In the genomic region with DNA sequence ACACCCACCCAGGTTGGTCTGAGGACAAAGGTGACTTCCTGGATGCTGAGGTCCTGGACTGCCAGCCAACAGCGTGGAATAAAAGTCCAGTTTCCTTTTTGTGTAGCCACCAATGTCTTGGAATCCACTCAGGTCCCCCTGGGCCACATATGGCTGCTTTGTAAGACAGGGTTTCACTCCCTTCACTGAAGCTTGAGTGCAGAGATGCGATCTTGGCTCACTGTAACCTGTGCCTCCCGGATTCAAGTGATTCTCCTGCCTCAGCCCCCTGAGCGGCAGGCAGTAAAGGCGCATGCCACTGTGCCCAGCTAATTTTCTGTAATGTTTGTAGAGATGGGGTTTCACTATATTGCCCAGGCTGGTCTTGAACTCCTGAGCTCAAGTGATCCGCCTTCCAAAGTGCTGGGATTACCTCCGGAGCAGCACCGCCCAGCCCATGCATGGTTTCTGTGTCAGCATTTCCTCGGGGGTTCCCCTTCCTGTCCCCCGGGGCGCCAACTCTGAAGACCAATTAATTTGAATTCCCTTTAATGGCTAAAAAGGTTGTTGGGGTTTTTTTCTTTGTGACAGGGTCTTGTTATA, we compare ENCODE assay signal across 10 cellular contexts. TPM values are rescaled to one million over a fixed set of nuclear protein-coding genes. Genes with fewer than 3 reads are reported as not detected.
DNase-seq lines count a peak whose midpoint lies in the region; ATAC-seq and TF ChIP-seq lines count a peak whose summit lies in the region.
"Had no signal": no experiment of that assay in that cellular context is flagged by ENCODE, and none has a peak within 500 bp of the region (broad histone marks: within the 10 kb centered on the region; RNA-seq: fewer than 3 reads in every experiment).

No MANE protein-coding gene starts in this region.

- DNase-seq in stimulated activated CD4-positive, alpha-beta T cell treated with anti-CD3 and anti-CD28 coated beads, Interleukin-15, amount 100 ng/mL, for 24 hours: peak; percentile 24
- DNase-seq in stimulated activated CD4-positive, alpha-beta T cell treated with anti-CD3 and anti-CD28 coated beads, Interleukin-12 subunit alpha, Interleukin-12 subunit beta, amount 100 ng/mL, for 4 hours: no peak
- DNase-seq in activated B cell treated with CpG ODN at 0.5 μM for 24 hours: peak; percentile 66
- DNase-seq in mucosa of descending colon: no peak
- DNase-seq in body of pancreas: no peak
- no peak for DNase-seq in activated T-cell treated with anti-CD3 and anti-CD28 coated beads, Interleukin-2, amount 50 U/mL, for 1 hour
- DNase-seq in HK-2 (ENCODE audit: unreplicated experiment): no peak

- 66 to 83% methylated on average over 7 to 11 of the region's 11 CpGs for WGBS in body of pancreas, 2 donors

- CTCF ChIA-PET in activated B cell treated with CpG ODN at 0.5 μM for 24 hours (lab: Charles Lee): interaction anchor here (0.6 kb wide), 1 partner anchor 480 kb away, joined by 3 read pairs; no protein-coding TSS in a partner anchor

- no peak overlapping the region for H3K27ac ChIP-seq in body of pancreas

- ATAC-seq in activated B cell treated with CpG ODN at 0.5 μM for 24 hours (ENCODE audit: low read depth): peak; percentile 97
- ATAC-seq in mucosa of descending colon: peak; percentile 71
- ATAC-seq in HG02642 (IDR thresholded peaks at IDR 0.05; ENCODE audit: poor library complexity, unreplicated experiment): no peak
- no peak for ATAC-seq in body of pancreas
- ATAC-seq: HCT116 had no signal

- no peak for TF ChIP-seq POLR2A in body of pancreas (IDR thresholded peaks at IDR 0.05)

- no peaks in the 10 kb centered on the region for H3K36me3 Mint-ChIP-seq in activated B cell treated with CpG ODN at 0.5 μM for 24 hours (ENCODE audit: low read depth)

- H3K4me3 ChIP-seq in mucosa of descending colon: no peak overlapping the region
- H3K4me3 ChIP-seq in body of pancreas: no peak overlapping the region

- TF ChIP-seq CTCF in activated B cell treated with CpG ODN at 0.5 μM for 24 hours (IDR thresholded peaks at IDR 0.05) (no peak), mucosa of descending colon (IDR thresholded peaks at IDR 0.05) (no peak), body of pancreas (IDR thresholded peaks at IDR 0.05) (no peak)

- H3K27me3 Mint-ChIP-seq in activated B cell treated with CpG ODN at 0.5 μM for 24 hours: peaks cover 11% of the 10 kb centered on the region

- H3K27me3 ChIP-seq in body of pancreas: no peaks in the 10 kb centered on the region

- intact Hi-C loops in activated B cell treated with CpG ODN at 0.5 μM for 24 hours (cut with micrococcal nuclease): loop anchor here (1.0 kb wide), 1 partner anchor 17 kb away; a partner anchor contains a TSS
- intact Hi-C loops in mucosa of descending colon (cut with DNase I, micrococcal nuclease): no loop called here
- intact Hi-C loops in body of pancreas (cut with DNase I): no loop called here

- H3K36me3 ChIP-seq in mucosa of descending colon (ENCODE audit: low read depth): no peaks in the 10 kb centered on the region
- H3K36me3 ChIP-seq in body of pancreas (replicated peaks in 1 of 2; ENCODE audit: insufficient read depth in 1 of 2, low read depth in 2 of 2): peaks cover 0 to 18% of the 10 kb centered on the region in 2 donors

- H3K4me1 ChIP-seq in mucosa of descending colon (ENCODE audit: low read depth): peaks cover 10% of the 10 kb centered on the region
- H3K4me1 ChIP-seq in body of pancreas: peaks cover 17% of the 10 kb centered on the region

- peak overlapping the region; percentile 21 for H3K27ac Mint-ChIP-seq in activated B cell treated with CpG ODN at 0.5 μM for 24 hours

- H3K9me3 Mint-ChIP-seq in activated B cell treated with CpG ODN at 0.5 μM for 24 hours: no peaks in the 10 kb centered on the region

- POLR2A ChIA-PET in activated B cell treated with CpG ODN at 0.5 μM for 24 hours (lab: Charles Lee): no interaction called here

- H3K4me1 Mint-ChIP-seq in activated B cell treated with CpG ODN at 0.5 μM for 24 hours: peaks cover 20% of the 10 kb centered on the region

- H3K9me3 ChIP-seq in mucosa of descending colon: no peaks in the 10 kb centered on the region
- H3K9me3 ChIP-seq in body of pancreas: no peaks in the 10 kb centered on the region

- peak overlapping the region; percentile 70 for H3K4me3 Mint-ChIP-seq in activated B cell treated with CpG ODN at 0.5 μM for 24 hours

RNA-seq across cellular contexts. Expression of a gene that starts 17.5 kb away (rescaled TPM):
- 2.3 and 3.3 TPM in 2 replicates for total RNA-seq in activated B cell treated with CpG ODN at 0.5 μM for 24 hours
- 100 to 1,000 TPM in 1 of 3 donors, 10 to 100 TPM in 2; 28.0 to 562 (median 77.5) TPM for total RNA-seq in mucosa of descending colon
- total RNA-seq in body of pancreas: 100 to 1,000 TPM; 133 to 165 TPM

RNA-seq across cellular contexts. Expression of a gene that starts 24.2 kb away (rescaled TPM):
- total RNA-seq in activated B cell treated with CpG ODN at 0.5 μM for 24 hours: 0.98 and 1.3 TPM in 2 replicates
- 10 to 100 TPM in 1 of 3 donors, 1 to 10 TPM in 2; 2.8 to 15.8 (median 3.8) TPM for total RNA-seq in mucosa of descending colon
- 1 to 10 TPM; 1.8 to 6.9 TPM for total RNA-seq in body of pancreas

RNA-seq across cellular contexts. Expression of a gene that starts 59.6 kb away (rescaled TPM):
- not detected in 2 replicates for total RNA-seq in activated B cell treated with CpG ODN at 0.5 μM for 24 hours
- total RNA-seq in mucosa of descending colon: not detected
- not detected for total RNA-seq in body of pancreas
- total RNA-seq: pulmonary artery endothelial cell had no signal

Comparison
In these comparisons a context has a peak if more than half of its experiments do, and no peak if none do; other contexts are left out.
1. DNase-seq: peak in stimulated activated CD4-positive, alpha-beta T cell treated with anti-CD3 and anti-CD28 coated beads, Interleukin-15, amount 100 ng/mL, for 24 hours (single experiment) and activated B cell treated with CpG ODN at 0.5 μM for 24 hours (single experiment); none in stimulated activated CD4-positive, alpha-beta T cell treated with anti-CD3 and anti-CD28 coated beads, Interleukin-12 subunit alpha, Interleukin-12 subunit beta, amount 100 ng/mL, for 4 hours (single experiment), mucosa of descending colon (0 of 3), body of pancreas (0 of 4), activated T-cell treated with anti-CD3 and anti-CD28 coated beads, Interleukin-2, amount 50 U/mL, for 1 hour (single experiment) and HK-2 (single experiment).
2. ATAC-seq: peak in activated B cell treated with CpG ODN at 0.5 μM for 24 hours (single experiment) and mucosa of descending colon (single experiment); none in HG02642 (single experiment) and body of pancreas (single experiment).